In genomic region chr3:108602249-108602934, GRCh38 we compare ENCODE assay signal across 8 cellular contexts. TPM values are rescaled to one million over a fixed set of nuclear protein-coding genes. Genes with fewer than 3 reads are reported as not detected.
A peak's percentile ranks its signal among the peaks of the same experiment; 100 is the strongest.
DNase-seq lines count a peak whose midpoint lies in the region; ATAC-seq and TF ChIP-seq lines count a peak whose summit lies in the region.

No MANE protein-coding gene starts in this region.

- WGBS in gastroesophageal sphincter (ENCODE audit: low coverage in 1 of 2), 2 donors: 34 to 41% methylated on average over 5 of the region's 5 CpGs

- no peak for TF ChIP-seq POLR2A in gastroesophageal sphincter (IDR thresholded peaks at IDR 0.05)

- peaks cover 0 to 23% (median 0%) of the 10 kb centered on the region in 3 donors for H3K4me1 ChIP-seq in gastroesophageal sphincter
- no peaks in the 10 kb centered on the region for H3K4me1 ChIP-seq in HAP-1

- ATAC-seq in Right ventricle myocardium superior (ENCODE audit: poor library complexity) (peak; percentile 79), gastroesophageal sphincter (no peak), HG03439 (IDR thresholded peaks at IDR 0.05; ENCODE audit: unreplicated experiment) (no peak)

- intact Hi-C loops in Right ventricle myocardium superior (cut with DNase I) (no loop called here), cardiac septum (cut with DNase I) (no loop called here)

- peak overlapping the region in 1 of 2 donors; percentile 3 for H3K4me3 ChIP-seq in gastroesophageal sphincter
- no peak overlapping the region for H3K4me3 ChIP-seq in HAP-1

- peak overlapping the region; percentile 40 to 67 (median 56) for H3K27ac ChIP-seq in gastroesophageal sphincter

- H3K27me3 ChIP-seq in gastroesophageal sphincter (no peaks in the 10 kb centered on the region), HAP-1 (ENCODE audit: low read depth) (no peaks in the 10 kb centered on the region)

- TF ChIP-seq EP300 in gastroesophageal sphincter (IDR thresholded peaks at IDR 0.05): no peak

- DNase-seq in Right ventricle myocardium superior: no peak
- no peak for DNase-seq in cardiac septum (ENCODE audit: low spot score)
- peak; percentile 29 for DNase-seq in KG1 (lab: John Stamatoyannopoulos, UW)
- peak; percentile 66 for DNase-seq in superior temporal gyrus (ENCODE audit: extremely low spot score)
- DNase-seq in epidermal melanocyte (ENCODE audit: insufficient read length, low spot score): no peak
- no peak for DNase-seq in HAP-1 (ENCODE audit: low spot score in 2 of 2)

- in situ Hi-C loops in HAP-1 (cut with MboI; ENCODE audit: low sequenced_read_pairs): no loop called here

- TF ChIP-seq CTCF in gastroesophageal sphincter (IDR thresholded peaks at IDR 0.05): no peak

- H3K36me3 ChIP-seq in gastroesophageal sphincter (no peaks in the 10 kb centered on the region), HAP-1 (replicated peaks) (no peaks in the 10 kb centered on the region; the same call in 1 of the 2 replicates)

- H3K9me3 ChIP-seq in gastroesophageal sphincter (no peaks in the 10 kb centered on the region), HAP-1 (peaks cover 3% of the 10 kb centered on the region; the same call in 1 of the 2 replicates)

RNA-seq across cellular contexts. Expression of gene DZIP3, which starts 12.9 kb away (rescaled TPM):
- total RNA-seq in Right ventricle myocardium superior (14.3 TPM), cardiac septum (17.7 TPM), gastroesophageal sphincter (10 to 100 TPM in 2 of 4 donors, 1 to 10 TPM in 2; 8.3 to 20.5 (median 10.0) TPM)

RNA-seq across cellular contexts. Expression of gene CIP2A, which starts 13.2 kb away (rescaled TPM):
- total RNA-seq in Right ventricle myocardium superior (1.5 TPM), cardiac septum (1.3 TPM), gastroesophageal sphincter (1 to 10 TPM; 1.7 to 4.6 (median 2.4) TPM)

Comparison
In these comparisons a context has a peak if more than half of its experiments do, and no peak if none do; other contexts are left out.
1. DNase-seq: peak in KG1 (single experiment) and superior temporal gyrus (single experiment); none in Right ventricle myocardium superior (single experiment), cardiac septum (single experiment), epidermal melanocyte (single experiment) and HAP-1 (0 of 2).